In genomic region chr1:84278905-84279304, GRCh38 we compare ENCODE assay signal across 1 cellular context.
A peak's percentile ranks its signal among the peaks of the same experiment; 100 is the strongest.
TF ChIP-seq lines count a peak whose summit lies in the region.

No MANE protein-coding gene starts in this region.

TF ChIP-seq in K562, 482 proteins besides CTCF, POLR2A, EP300 and RAD21 (continued from another document and continues in another):
- TF ChIP-seq ZNF121 (CRISPR knock-in tag; conservative IDR thresholded peaks at IDR 0.05) (no peak), HNRNPUL1 (IDR thresholded peaks at IDR 0.05; ENCODE audit: low read length) (no peak), SUPT5H (IDR thresholded peaks at IDR 0.05) (no peak), ZNF140 (CRISPR knock-in tag; IDR thresholded peaks at IDR 0.05) (no peak), MYC (IDR thresholded peaks at IDR 0.05; ENCODE audit: low read depth, low read length) (0 out of 2 replicates have a peak, but pooled peaks have one; percentile 7), MYC (CRISPR knock-in tag; IDR thresholded peaks at IDR 0.05; ENCODE audit: borderline replicate concordance, low read depth) (no peak), AFF1 (IDR thresholded peaks at IDR 0.05; ENCODE audit: low read depth in 1 of 2, partially characterized antibody in 2 of 2) (no peak), ZFP91 (CRISPR knock-in tag; IDR thresholded peaks at IDR 0.05) (no peak), U2AF1 (optimal IDR thresholded peaks at IDR 0.05; ENCODE audit: low read depth, low read length) (no peak), SMAD2 (IDR thresholded peaks at IDR 0.05; ENCODE audit: low read depth, low read length) (no peak), ZNF124 (CRISPR knock-in tag; IDR thresholded peaks at IDR 0.05) (no peak), PRDM10 (IDR thresholded peaks at IDR 0.05; ENCODE audit: partially characterized antibody) (no peak), FOSL1 (tag; conservative IDR thresholded peaks at IDR 0.05) (peak; percentile 53), SOX6 (IDR thresholded peaks at IDR 0.05) (peak; percentile 85), ZNF76 (CRISPR knock-in tag; IDR thresholded peaks at IDR 0.05; ENCODE audit: borderline replicate concordance) (no peak), MTA3 (IDR thresholded peaks at IDR 0.05; ENCODE audit: borderline replicate concordance) (peak; percentile 48; the same call in 1 of the 2 replicates), FOXJ2 (tag; IDR thresholded peaks at IDR 0.05) (peak; percentile 90), JUNB (CRISPR knock-in tag; conservative IDR thresholded peaks at IDR 0.05) (no peak), ZBTB5 (IDR thresholded peaks at IDR 0.05) (no peak), TCF3 (CRISPR knock-in tag; IDR thresholded peaks at IDR 0.05) (peak; percentile 61), ADNP (tag; IDR thresholded peaks at IDR 0.05) (0 out of 2 replicates have a peak, but pooled peaks have one; percentile 24), SNAPC5 (CRISPR knock-in tag; IDR thresholded peaks at IDR 0.05) (no peak), BCLAF1 (IDR thresholded peaks at IDR 0.05; ENCODE audit: borderline replicate concordance in 1 of 2, control insufficient read depth in 1 of 2, low read depth in 2 of 2, low read length in 1 of 2) (no peak), CXXC5 (CRISPR knock-in tag; IDR thresholded peaks at IDR 0.05) (peak; percentile 78), ZNF445 (CRISPR knock-in tag; IDR thresholded peaks at IDR 0.05; ENCODE audit: low read depth) (no peak), SMAD1 (IDR thresholded peaks at IDR 0.05; ENCODE audit: low read depth, low read length, partially characterized antibody) (no peak), RCOR1 (IDR thresholded peaks at IDR 0.05; ENCODE audit: borderline replicate concordance in 1 of 2, low read depth in 2 of 2, low read length in 2 of 2) (peak in 1 of 2 experiments; percentile 82; a peak in 2 of 4 replicates), ARID1B (IDR thresholded peaks at IDR 0.05) (peak; percentile 83), ZBTB11 (CRISPR knock-in tag; IDR thresholded peaks at IDR 0.05) (no peak), ZNF766 (CRISPR knock-in tag; conservative IDR thresholded peaks at IDR 0.05) (peak; percentile 54), STAT6 (CRISPR knock-in tag; IDR thresholded peaks at IDR 0.05) (no peak), CBFA2T3 (IDR thresholded peaks at IDR 0.05) (peak; percentile 36; the same call in 1 of the 2 replicates), CTBP1 (IDR thresholded peaks at IDR 0.05; ENCODE audit: borderline replicate concordance) (peak; percentile 79), TAL1 (IDR thresholded peaks at IDR 0.05) (peak; percentile 72)
